In genomic region chr12:6535697-6535946, GRCh38 we compare ENCODE assay signal across 8 cellular contexts. TPM values are rescaled to one million over a fixed set of nuclear protein-coding genes. Genes with fewer than 3 reads are reported as not detected.
DNase-seq lines count a peak whose midpoint lies in the region; ATAC-seq and TF ChIP-seq lines count a peak whose summit lies in the region.

No MANE protein-coding gene starts in this region.

- H3K4ac ChIP-seq in trophoblast cell (ENCODE audit: low read depth, low read length) = peak overlapping the region; percentile 95

- no peak overlapping the region for H4K12ac ChIP-seq in trophoblast cell (ENCODE audit: low read depth, low read length)

- H2AFZ ChIP-seq in DND-41 (ENCODE audit: low read depth, low read length) (no peak overlapping the region), trophoblast cell (ENCODE audit: insufficient read depth, low read length, poor library complexity) (no peak overlapping the region)

- TF ChIP-seq POLR2A in esophagus squamous epithelium (IDR thresholded peaks at IDR 0.05) = no peak

- peaks cover 55% of the 10 kb centered on the region for H4K20me1 ChIP-seq in DND-41 (ENCODE audit: insufficient read depth, low read length)

- H3K79me1 ChIP-seq in trophoblast cell (ENCODE audit: low read length) = peaks cover 35% of the 10 kb centered on the region

- H3K4me3 ChIP-seq in DND-41 (ENCODE audit: low read depth in 1 of 2, low read length in 2 of 2) (peak overlapping the region; percentile 51 to 92), SJCRH30 (peak overlapping the region; percentile 94), esophagus squamous epithelium (peak overlapping the region; percentile 90 to 99 (median 92)), trophoblast cell (ENCODE audit: low read depth, low read length) (peak overlapping the region; percentile 96)

- no peak overlapping the region for H3K23ac ChIP-seq in trophoblast cell (ENCODE audit: low read length)

- H4K8ac ChIP-seq in trophoblast cell (ENCODE audit: low read depth, low read length) = no peak overlapping the region

- H3K4me1 ChIP-seq in DND-41 (ENCODE audit: insufficient read depth, low read length) = peaks cover 85% of the 10 kb centered on the region
- H3K4me1 ChIP-seq in SJCRH30 = peaks cover 18% of the 10 kb centered on the region; the same call in 1 of the 2 replicates
- peaks cover 48 to 79% (median 49%) of the 10 kb centered on the region in 3 donors for H3K4me1 ChIP-seq in esophagus squamous epithelium
- H3K4me1 ChIP-seq in trophoblast cell (ENCODE audit: control insufficient read depth in 1 of 2, insufficient read depth in 2 of 2, low read length in 2 of 2) = peaks cover 19 to 26% of the 10 kb centered on the region in 2 experiments

- DNase-seq in DND-41 (no peak), SJCRH30 (no peak), esophagus squamous epithelium (lab: John Stamatoyannopoulos, UW) (no peak), trophoblast cell (no peak), NOMO-1 treated with DMSO at 0.1 percent for 48 hours (lab: John Stamatoyannopoulos, UW; ENCODE audit: unreplicated experiment) (no peak), NCI-H2107 treated with DMSO at 0.1 percent for 48 hours (lab: John Stamatoyannopoulos, UW; ENCODE audit: unreplicated experiment) (no peak), DMS79 treated with DMSO at 0.1 percent for 48 hours (lab: John Stamatoyannopoulos, UW) (no peak), SW480 (ENCODE audit: low spot score) (no peak)

- no peak overlapping the region for H2BK120ac ChIP-seq in trophoblast cell (ENCODE audit: insufficient read depth, low read length, poor library complexity)

- H3K9ac ChIP-seq in DND-41 (ENCODE audit: low read depth, low read length) (peak overlapping the region; percentile 98), trophoblast cell (ENCODE audit: low read length) (peak overlapping the region; percentile 98)

- H2BK5ac ChIP-seq in trophoblast cell (ENCODE audit: low read depth, low read length, poor library complexity) = no peak overlapping the region

- ATAC-seq in DND-41 (ENCODE audit: insufficient read depth, low read depth) = no peak

- H2AK5ac ChIP-seq in trophoblast cell (ENCODE audit: low read length) = no peak overlapping the region

- H3K14ac ChIP-seq in trophoblast cell (ENCODE audit: low read length) = peak overlapping the region; percentile 84

- H3K9me3 ChIP-seq in DND-41 (ENCODE audit: insufficient read depth, low read length, severe bottlenecking) (no peaks in the 10 kb centered on the region), SJCRH30 (replicated peaks) (no peaks in the 10 kb centered on the region), esophagus squamous epithelium (no peaks in the 10 kb centered on the region), trophoblast cell (ENCODE audit: insufficient read depth, low read depth, low read length) (peaks cover 1% of the 10 kb centered on the region)

- no peak overlapping the region for H4K91ac ChIP-seq in trophoblast cell (ENCODE audit: low read depth, low read length)

- no peaks in the 10 kb centered on the region for H3K27me3 ChIP-seq in DND-41 (ENCODE audit: insufficient read depth, low read length, poor library complexity)
- no peaks in the 10 kb centered on the region for H3K27me3 ChIP-seq in SJCRH30
- no peaks in the 10 kb centered on the region for H3K27me3 ChIP-seq in esophagus squamous epithelium
- H3K27me3 ChIP-seq in trophoblast cell (ENCODE audit: insufficient read depth, low read length) = no peaks in the 10 kb centered on the region

- intact Hi-C loops in esophagus squamous epithelium (cut with DNase I) = loop anchor here (5.0 to 10.0 kb wide), 2 partner anchors 61 to 108 kb away; partner anchors contain the start of gene VAMP1

- WGBS in esophagus squamous epithelium, 2 donors = 0% methylated on average over 1 to 4 of the region's 6 CpGs
- no CpG with 5 or more reads among the region's 6 CpGs for WGBS in trophoblast cell (ENCODE audit: extremely low coverage, insufficient coverage, insufficient read length)

- peak overlapping the region; percentile 89 for H3K18ac ChIP-seq in trophoblast cell (ENCODE audit: low read length)

- H3K36me3 ChIP-seq in DND-41 (ENCODE audit: insufficient read depth, low read length) (peaks cover 69% of the 10 kb centered on the region), SJCRH30 (peaks cover 50% of the 10 kb centered on the region), esophagus squamous epithelium (peaks cover 19 to 46% (median 28%) of the 10 kb centered on the region in 3 donors), trophoblast cell (ENCODE audit: control insufficient read depth in 1 of 2, insufficient read depth in 2 of 2, low read length in 2 of 2) (peaks cover 43 to 44% of the 10 kb centered on the region in 2 experiments)

- TF ChIP-seq CTCF in DND-41 (IDR thresholded peaks at IDR 0.05; ENCODE audit: borderline replicate concordance, extremely low read depth, low read length, poor library complexity, severe bottlenecking) (no peak), esophagus squamous epithelium (IDR thresholded peaks at IDR 0.05) (no peak)

- H3K79me2 ChIP-seq in DND-41 (ENCODE audit: insufficient read depth, low read length) = peaks cover 63% of the 10 kb centered on the region
- H3K79me2 ChIP-seq in trophoblast cell (ENCODE audit: control insufficient read depth, insufficient read depth, low read length, poor library complexity) = peaks cover 22% of the 10 kb centered on the region

- no peak overlapping the region for H2BK12ac ChIP-seq in trophoblast cell (ENCODE audit: low read length)

- H3K4me2 ChIP-seq in DND-41 (ENCODE audit: insufficient read depth, low read length) (peak overlapping the region; percentile 94), trophoblast cell (ENCODE audit: low read length) (peak overlapping the region; percentile 76)

- H3K27ac ChIP-seq in DND-41 (ENCODE audit: low read length) (peak overlapping the region; percentile 99), SJCRH30 (peak overlapping the region; percentile 93), esophagus squamous epithelium (peak overlapping the region; percentile 94 to 99 (median 98)), trophoblast cell (ENCODE audit: low read depth, low read length) (peak overlapping the region; percentile 93)

RNA-seq across cellular contexts. Expression of gene GAPDH, which starts 1.3 kb away (rescaled TPM):
- total RNA-seq in SJCRH30 (2014; rRNA removed; shearing (Covaris generic)) = 4,776 and 4,843 TPM in 2 replicates
- 1,000 to 10,000 TPM; 2,526 to 4,151 (median 3,597) TPM for total RNA-seq in esophagus squamous epithelium
- 5,061 and 5,152 TPM in 2 replicates for polyA plus RNA-seq in trophoblast cell (2013)

RNA-seq across cellular contexts. Expression of gene IFFO1, which starts 20.2 kb away (rescaled TPM):
- 10.3 and 13.8 TPM in 2 replicates for total RNA-seq in SJCRH30 (2014; rRNA removed; shearing (Covaris generic))
- total RNA-seq in esophagus squamous epithelium = 1 to 10 TPM in 3 of 4 donors, under 1 TPM in 1; 0.76 to 7.4 (median 2.7) TPM
- polyA plus RNA-seq in trophoblast cell (2013) = 5.1 and 5.3 TPM in 2 replicates

RNA-seq across cellular contexts. Expression of gene NOP2, which starts 32.5 kb away (rescaled TPM):
- 63.8 and 67.7 TPM in 2 replicates for total RNA-seq in SJCRH30 (2014; rRNA removed; shearing (Covaris generic))
- 10 to 100 TPM; 36.0 to 51.9 (median 48.2) TPM for total RNA-seq in esophagus squamous epithelium
- polyA plus RNA-seq in trophoblast cell (2013) = 47.1 and 49.3 TPM in 2 replicates

RNA-seq across cellular contexts. Expression of gene NCAPD2, which starts 41.7 kb away (rescaled TPM):
- total RNA-seq in SJCRH30 (2014; rRNA removed; shearing (Covaris generic)) = 215 and 218 TPM in 2 replicates
- 10 to 100 TPM; 25.6 to 73.2 (median 55.9) TPM for total RNA-seq in esophagus squamous epithelium
- 39.3 and 41.7 TPM in 2 replicates for polyA plus RNA-seq in trophoblast cell (2013)

RNA-seq across cellular contexts. Expression of gene MRPL51, which starts 42.6 kb away (rescaled TPM):
- total RNA-seq in SJCRH30 (2014; rRNA removed; shearing (Covaris generic)) = 200 and 208 TPM in 2 replicates
- total RNA-seq in esophagus squamous epithelium = 10 to 100 TPM; 36.3 to 95.5 (median 72.6) TPM
- polyA plus RNA-seq in trophoblast cell (2013) = 534 and 575 TPM in 2 replicates
